ENCODE assay signal across 28 cellular contexts in genomic region chr13:41654800-41655199, GRCh38.
DNase-seq lines count a peak whose midpoint lies in the region; ATAC-seq and TF ChIP-seq lines count a peak whose summit lies in the region.
"Had no signal": no experiment of that assay in that cellular context is flagged by ENCODE, and none has a peak within 500 bp of the region (broad histone marks: within the 10 kb centered on the region; RNA-seq: fewer than 3 reads in every experiment).

No MANE protein-coding gene starts in this region.

- CTCF ChIA-PET in activated B cell treated with CpG ODN at 0.5 μM for 24 hours (lab: Charles Lee), result no interaction called here

- 0 out of 2 replicates have a peak, but pooled peaks cover 3% of the 10 kb centered on the region for H3K36me3 ChIP-seq in DOHH2 (ENCODE audit: control insufficient read depth, low read length)
- H3K36me3 ChIP-seq: breast epithelium, heart right ventricle, ovary had no signal

- peaks cover 9% of the 10 kb centered on the region for H3K4me1 Mint-ChIP-seq in activated B cell treated with CpG ODN at 0.5 μM for 24 hours
- H3K4me1 Mint-ChIP-seq in osteocyte (ENCODE audit: unreplicated experiment), result peaks cover 15% of the 10 kb centered on the region
- H3K4me1 Mint-ChIP-seq in activated naive CD8-positive, alpha-beta T cell treated with anti-CD3 and anti-CD28 coated beads for 36 hours, result peaks cover 15% of the 10 kb centered on the region
- H3K4me1 Mint-ChIP-seq: natural killer cell had no signal

- peaks cover 19% of the 10 kb centered on the region; the same call in 1 of the 2 replicates for H3F3A ChIP-seq in DOHH2 (ENCODE audit: control insufficient read depth, insufficient read depth)

- TF ChIP-seq CTCF in DOHH2 (IDR thresholded peaks at IDR 0.05; ENCODE audit: low read depth, low read length, poor library complexity, severe bottlenecking), result no peak
- no peak for TF ChIP-seq CTCF in activated B cell treated with CpG ODN at 0.5 μM for 24 hours (IDR thresholded peaks at IDR 0.05)
- no peak for TF ChIP-seq CTCF in osteocyte (IDR thresholded peaks at IDR 0.05)

- H3K27me3 ChIP-seq in DOHH2 (ENCODE audit: control insufficient read depth, low read length), result no peaks in the 10 kb centered on the region
- H3K27me3 ChIP-seq: breast epithelium, heart right ventricle, ovary had no signal

- DNase-seq in AML-193 (lab: John Stamatoyannopoulos, UW), result peak; percentile 96 to 98
- DNase-seq in NOMO-1 (lab: John Stamatoyannopoulos, UW; ENCODE audit: unreplicated experiment in 2 of 2), result peak; percentile 66 to 96
- no peak for DNase-seq in activated B cell treated with CpG ODN at 0.5 μM for 24 hours
- no peak for DNase-seq in osteocyte (ENCODE audit: extremely low spot score, unreplicated experiment)
- DNase-seq in KG1 (lab: John Stamatoyannopoulos, UW), result no peak
- no peak for DNase-seq in activated naive CD8-positive, alpha-beta T cell treated with anti-CD3 and anti-CD28 coated beads for 36 hours
- DNase-seq: activated CD4-positive, alpha-beta T cell treated with anti-CD3 and anti-CD28 coated beads for 36 hours; activated naive CD4-positive, alpha-beta T cell treated with anti-CD3 and anti-CD28 coated beads for 36 hours; activated T-cell treated with anti-CD3 and anti-CD28 coated beads, Interleukin-2, amount 50 U/mL, for 48 hours; amygdala; effector memory CD4-positive, alpha-beta T cell; erythroblast; heart right ventricle; left colon; natural killer cell; NCI-H1048; NCI-H187; ovary; PC-9; Right ventricle myocardium superior; stimulated activated CD4-positive, alpha-beta T cell treated with anti-CD3 and anti-CD28 coated beads, Interleukin-2, amount 100 ng/mL, for 24 hours; substantia nigra; T-cell had no signal

- H3K27ac ChIP-seq in DOHH2 (ENCODE audit: low read depth, low read length), result peak overlapping the region; percentile 72
- H3K27ac ChIP-seq: breast epithelium, C4-2B, heart right ventricle, ovary, PC-9 had no signal

- peak overlapping the region; percentile 49 for H3K4me2 ChIP-seq in DOHH2 (ENCODE audit: low read length)
- H3K4me2 ChIP-seq: PC-9, smooth muscle cell had no signal

- peaks cover 34% of the 10 kb centered on the region for H3K27me3 Mint-ChIP-seq in activated B cell treated with CpG ODN at 0.5 μM for 24 hours
- H3K27me3 Mint-ChIP-seq in osteocyte (ENCODE audit: unreplicated experiment), result no peaks in the 10 kb centered on the region
- no peaks in the 10 kb centered on the region for H3K27me3 Mint-ChIP-seq in activated naive CD8-positive, alpha-beta T cell treated with anti-CD3 and anti-CD28 coated beads for 36 hours
- H3K27me3 Mint-ChIP-seq: activated CD4-positive, alpha-beta T cell treated with anti-CD3 and anti-CD28 coated beads for 36 hours; T-cell had no signal

- no peaks in the 10 kb centered on the region for H3K9me2 ChIP-seq in DOHH2 (replicated peaks; ENCODE audit: control insufficient read depth, low read length)

- no peaks in the 10 kb centered on the region for H4K20me1 ChIP-seq in DOHH2 (ENCODE audit: control insufficient read depth, insufficient read depth, low read depth, low read length)

- intact Hi-C loops in activated B cell treated with CpG ODN at 0.5 μM for 24 hours (cut with micrococcal nuclease), result loop anchor here (5.0 kb wide), 1 partner anchor 227 kb away; no protein-coding TSS in a partner anchor

- H3K36me3 Mint-ChIP-seq in activated B cell treated with CpG ODN at 0.5 μM for 24 hours (ENCODE audit: low read depth) (no peaks in the 10 kb centered on the region), osteocyte (ENCODE audit: unreplicated experiment) (no peaks in the 10 kb centered on the region)
- peaks cover 3% of the 10 kb centered on the region for H3K36me3 Mint-ChIP-seq in activated naive CD8-positive, alpha-beta T cell treated with anti-CD3 and anti-CD28 coated beads for 36 hours
- H3K36me3 Mint-ChIP-seq: natural killer cell, T-cell had no signal

- peaks cover 51% of the 10 kb centered on the region for H3K4me1 ChIP-seq in DOHH2 (ENCODE audit: control insufficient read depth, low read length)
- H3K4me1 ChIP-seq: breast epithelium had no signal

- H3K4me3 Mint-ChIP-seq in activated B cell treated with CpG ODN at 0.5 μM for 24 hours, result no peak overlapping the region
- no peak overlapping the region for H3K4me3 Mint-ChIP-seq in osteocyte (ENCODE audit: unreplicated experiment)
- no peak overlapping the region for H3K4me3 Mint-ChIP-seq in activated naive CD8-positive, alpha-beta T cell treated with anti-CD3 and anti-CD28 coated beads for 36 hours
- H3K4me3 Mint-ChIP-seq: activated CD4-positive, alpha-beta T cell treated with anti-CD3 and anti-CD28 coated beads for 36 hours; activated naive CD4-positive, alpha-beta T cell treated with anti-CD3 and anti-CD28 coated beads for 36 hours; natural killer cell; T-cell had no signal

- no peaks in the 10 kb centered on the region for H3K79me2 ChIP-seq in DOHH2 (ENCODE audit: control insufficient read depth, low read length)

- peak overlapping the region; percentile 31 for H3K4me3 ChIP-seq in DOHH2 (ENCODE audit: low read length)
- H3K4me3 ChIP-seq: breast epithelium, heart right ventricle, ovary, PC-9, smooth muscle cell had no signal

- ATAC-seq in activated B cell treated with CpG ODN at 0.5 μM for 24 hours (ENCODE audit: low read depth) (peak; percentile 49), HG03280 (IDR thresholded peaks at IDR 0.05; ENCODE audit: unreplicated experiment) (no peak)
- ATAC-seq: activated CD4-positive, alpha-beta T cell treated with anti-CD3 and anti-CD28 coated beads for 36 hours; heart right ventricle; left colon had no signal

- no peak overlapping the region for H3K27ac Mint-ChIP-seq in activated B cell treated with CpG ODN at 0.5 μM for 24 hours
- no peak overlapping the region for H3K27ac Mint-ChIP-seq in osteocyte (ENCODE audit: unreplicated experiment)
- H3K27ac Mint-ChIP-seq in activated naive CD8-positive, alpha-beta T cell treated with anti-CD3 and anti-CD28 coated beads for 36 hours, result no peak overlapping the region
- H3K27ac Mint-ChIP-seq: activated CD4-positive, alpha-beta T cell treated with anti-CD3 and anti-CD28 coated beads for 36 hours; activated naive CD4-positive, alpha-beta T cell treated with anti-CD3 and anti-CD28 coated beads for 36 hours; natural killer cell had no signal

- peaks cover 3% of the 10 kb centered on the region; the same call in 1 of the 2 replicates for H3K9me3 ChIP-seq in DOHH2 (ENCODE audit: control insufficient read depth, insufficient read depth, low read length)
- H3K9me3 ChIP-seq: breast epithelium, heart right ventricle, ovary had no signal

- POLR2A ChIA-PET in activated B cell treated with CpG ODN at 0.5 μM for 24 hours (lab: Charles Lee), result no interaction called here

- no peaks in the 10 kb centered on the region for H3K9me3 Mint-ChIP-seq in activated B cell treated with CpG ODN at 0.5 μM for 24 hours
- H3K9me3 Mint-ChIP-seq in osteocyte (ENCODE audit: unreplicated experiment), result no peaks in the 10 kb centered on the region
- H3K9me3 Mint-ChIP-seq in activated naive CD8-positive, alpha-beta T cell treated with anti-CD3 and anti-CD28 coated beads for 36 hours, result no peaks in the 10 kb centered on the region
- H3K9me3 Mint-ChIP-seq: activated naive CD4-positive, alpha-beta T cell treated with anti-CD3 and anti-CD28 coated beads for 36 hours; natural killer cell; T-cell had no signal

Comparison
In these comparisons a context has a peak if more than half of its experiments do, and no peak if none do; other contexts are left out.
1. DNase-seq: peak in AML-193 (2 of 2) and NOMO-1 (2 of 2); none in activated B cell treated with CpG ODN at 0.5 μM for 24 hours (single experiment), osteocyte (single experiment), KG1 (single experiment) and activated naive CD8-positive, alpha-beta T cell treated with anti-CD3 and anti-CD28 coated beads for 36 hours (single experiment).